9 cellular contexts compared by ENCODE assay signal in the genomic region with DNA sequence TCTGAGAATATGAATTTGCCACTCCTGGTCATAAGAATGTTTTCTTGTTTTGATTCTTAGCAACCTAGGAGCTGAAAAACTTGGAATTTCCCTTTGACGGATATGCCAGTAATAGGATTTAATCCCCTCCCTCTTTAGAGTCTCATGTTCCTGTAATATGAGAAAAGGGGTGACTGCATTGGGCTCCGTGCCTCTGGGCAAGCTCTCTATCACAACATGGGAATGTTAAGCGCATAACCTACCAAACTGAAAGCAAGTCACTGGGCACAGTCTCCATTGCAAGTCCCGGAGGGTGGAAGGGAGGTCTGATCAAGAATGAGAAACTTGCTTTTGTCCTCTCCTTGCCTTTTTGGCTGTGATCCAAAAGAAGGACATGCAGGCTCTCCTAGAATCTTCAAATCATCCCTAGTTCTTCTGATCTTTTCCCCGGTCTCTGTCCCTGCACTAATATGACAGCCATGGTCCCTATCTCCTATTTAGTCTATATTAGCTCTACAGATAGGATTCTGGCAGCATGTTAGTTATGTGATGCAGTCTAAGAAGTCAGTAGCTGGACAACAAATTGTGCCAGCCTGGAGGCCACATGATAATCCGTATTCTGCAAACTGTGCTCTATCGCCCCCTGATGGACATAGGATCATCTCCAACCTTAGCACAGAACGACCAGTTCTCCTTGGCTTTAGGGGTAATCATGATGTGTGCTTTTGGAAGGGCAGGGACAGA. TPM values are rescaled to one million over a fixed set of nuclear protein-coding genes. Genes with fewer than 3 reads are reported as not detected.
DNase-seq lines count a peak whose midpoint lies in the region; TF ChIP-seq lines count a peak whose summit lies in the region.
"Had no signal": no experiment of that assay in that cellular context is flagged by ENCODE, and none has a peak within 500 bp of the region (broad histone marks: within the 10 kb centered on the region; RNA-seq: fewer than 3 reads in every experiment).

No MANE protein-coding gene starts in this region.

- no peaks in the 10 kb centered on the region for H3K27me3 ChIP-seq in vagina

- no peaks in the 10 kb centered on the region for H3K4me1 ChIP-seq in HEK293 (ENCODE audit: control insufficient read depth, insufficient read depth, low read length)
- no peaks in the 10 kb centered on the region for H3K4me1 ChIP-seq in vagina

- POLR2A ChIA-PET in HEK293 (lab: Yijun Ruan, JAX) = no interaction called here

- peak; percentile 10 for DNase-seq in activated gamma-delta T cell treated with Interleukin-2 at 50 U/mL for 16 hours
- no peak for DNase-seq in activated gamma-delta T cell (lab: John Stamatoyannopoulos, UW)
- DNase-seq in SKM-1 treated with dmso at 0.1 percent for 144 hours (lab: John Stamatoyannopoulos, UW; ENCODE audit: unreplicated experiment) = peak; percentile 38
- DNase-seq in dedifferentiated amniotic fluid mesenchymal stem cell (ENCODE audit: extremely low spot score) = peak; percentile 58
- peak; percentile 46 for DNase-seq in mucosa of gallbladder (ENCODE audit: low spot score)
- DNase-seq in vagina (ENCODE audit: extremely low spot score in 2 of 2) = no peak

- intact Hi-C loops in vagina (cut with DNase I) = no loop called here

- CTCF ChIA-PET in HEK293 (lab: Yijun Ruan, JAX) = interaction anchor here (0.5 to 4.1 kb wide), 19 partner anchors 8 to 1482 kb away, joined by 3 to 57 read pairs (median 4); a partner anchor contains a TSS

- no peaks in the 10 kb centered on the region for H3K9me3 ChIP-seq in HEK293 (ENCODE audit: control insufficient read depth, insufficient read depth, low read depth, low read length)
- no peaks in the 10 kb centered on the region for H3K9me3 ChIP-seq in vagina

- TF ChIP-seq CTCF in HEK293 (tag by site-specific recombination; IDR thresholded peaks at IDR 0.05) (no peak), LNCAP (IDR thresholded peaks at IDR 0.05) (peak; percentile 69), vagina (IDR thresholded peaks at IDR 0.05) (peak in 2 of 3 experiments; percentile 12 to 25)

- H3K4me3 ChIP-seq in HEK293 (ENCODE audit: low read depth, low read length) = no peak overlapping the region
- H3K4me3 ChIP-seq in vagina = no peak overlapping the region

- H3K27ac ChIP-seq in HEK293 (ENCODE audit: extremely low read depth, low read depth, low read length) (no peak overlapping the region), vagina (no peak overlapping the region)

- H3K36me3 ChIP-seq in HEK293 (ENCODE audit: control insufficient read depth in 2 of 2, insufficient read depth in 1 of 2, low read length in 2 of 2) (no peaks in the 10 kb centered on the region), vagina (no peaks in the 10 kb centered on the region)

- TF ChIP-seq POLR2A in vagina (IDR thresholded peaks at IDR 0.05) = no peak

TF ChIP-seq in HEK293, 187 proteins besides CTCF, POLR2A, EP300 and RAD21:
- TF ChIP-seq, protein P1, sequence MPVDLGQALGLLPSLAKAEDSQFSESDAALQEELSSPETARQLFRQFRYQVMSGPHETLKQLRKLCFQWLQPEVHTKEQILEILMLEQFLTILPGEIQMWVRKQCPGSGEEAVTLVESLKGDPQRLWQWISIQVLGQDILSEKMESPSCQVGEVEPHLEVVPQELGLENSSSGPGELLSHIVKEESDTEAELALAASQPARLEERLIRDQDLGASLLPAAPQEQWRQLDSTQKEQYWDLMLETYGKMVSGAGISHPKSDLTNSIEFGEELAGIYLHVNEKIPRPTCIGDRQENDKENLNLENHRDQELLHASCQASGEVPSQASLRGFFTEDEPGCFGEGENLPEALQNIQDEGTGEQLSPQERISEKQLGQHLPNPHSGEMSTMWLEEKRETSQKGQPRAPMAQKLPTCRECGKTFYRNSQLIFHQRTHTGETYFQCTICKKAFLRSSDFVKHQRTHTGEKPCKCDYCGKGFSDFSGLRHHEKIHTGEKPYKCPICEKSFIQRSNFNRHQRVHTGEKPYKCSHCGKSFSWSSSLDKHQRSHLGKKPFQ (tag by site-specific recombination; IDR thresholded peaks at IDR 0.05) = no peak
- TF ChIP-seq ZBTB48 (tag by site-specific recombination; IDR thresholded peaks at IDR 0.05) (0 out of 2 replicates have a peak, but pooled peaks have one; percentile 13), ZNF654 (tag by site-specific recombination; IDR thresholded peaks at IDR 0.05; ENCODE audit: low read depth) (peak; percentile 56)
TF ChIP-seq in HEK293: peak in this region for 2.

RNA-seq across cellular contexts. Expression of a gene that starts 11.7 kb away (rescaled TPM):
- total RNA-seq in mucosa of gallbladder (not detected), vagina (not detected)
- total RNA-seq: mononuclear cell had no signal

RNA-seq across cellular contexts. Expression of a gene that starts 46.0 kb away (rescaled TPM):
- total RNA-seq in mucosa of gallbladder (not detected), vagina (not detected)

Comparison
In these comparisons a context has a peak if more than half of its experiments do, and no peak if none do; other contexts are left out.
1. DNase-seq: peak in activated gamma-delta T cell treated with Interleukin-2 at 50 U/mL for 16 hours (single experiment), SKM-1 treated with dmso at 0.1 percent for 144 hours (single experiment), dedifferentiated amniotic fluid mesenchymal stem cell (single experiment) and mucosa of gallbladder (single experiment); none in activated gamma-delta T cell (single experiment) and vagina (0 of 2).